In the genomic region with DNA sequence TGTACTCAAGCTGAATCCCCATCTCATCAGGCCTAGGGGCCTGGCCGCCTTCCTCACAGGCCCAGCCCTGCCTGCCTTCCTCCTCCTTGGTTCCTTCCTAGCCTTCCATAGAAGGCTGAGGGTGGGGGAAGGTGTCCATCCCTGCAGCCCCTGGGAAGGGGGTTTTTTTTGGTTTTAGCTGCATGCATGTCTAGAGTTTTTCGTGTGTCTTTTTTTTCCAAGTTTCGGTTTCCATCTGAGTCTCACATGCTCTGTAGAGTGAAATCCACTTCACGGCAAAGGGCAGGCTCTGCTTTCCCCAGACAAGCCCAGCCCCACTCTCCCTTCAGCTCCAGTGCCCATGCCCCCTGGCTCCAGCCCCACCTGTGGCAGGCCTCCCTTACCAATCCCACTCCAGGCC, we compare ENCODE assay signal across 19 cellular contexts. TPM values are rescaled to one million over a fixed set of nuclear protein-coding genes. Genes with fewer than 3 reads are reported as not detected.
A peak's percentile ranks its signal among the peaks of the same experiment; 100 is the strongest.
DNase-seq lines count a peak whose midpoint lies in the region; ATAC-seq and TF ChIP-seq lines count a peak whose summit lies in the region.
"Had no signal": no experiment of that assay in that cellular context is flagged by ENCODE, and none has a peak within 500 bp of the region (broad histone marks: within the 10 kb centered on the region; RNA-seq: fewer than 3 reads in every experiment).

No MANE protein-coding gene starts in this region.

- no peak overlapping the region for H2AFZ ChIP-seq in smooth muscle cell (ENCODE audit: low read depth)

- H3K9ac ChIP-seq in smooth muscle cell (ENCODE audit: low read depth): no peak overlapping the region

- intact Hi-C loops in activated naive CD4-positive, alpha-beta T cell treated with anti-CD3 and anti-CD28 coated beads for 36 hours (cut with micrococcal nuclease): loop anchor here (2.0 kb wide), 1 partner anchor 40 kb away; no protein-coding TSS in a partner anchor

- no peaks in the 10 kb centered on the region for H3K27me3 Mint-ChIP-seq in activated naive CD4-positive, alpha-beta T cell treated with anti-CD3 and anti-CD28 coated beads for 36 hours (ENCODE audit: low read depth)
- H3K27me3 Mint-ChIP-seq in stimulated activated memory B cell treated with anti-CD40 and anti-IgM and Interleukin-4, amounts not matched to agents 10 μg/mL and 1 μg/mL and 100 μg/mL, for 72 hours: peaks cover 21% of the 10 kb centered on the region

- ATAC-seq in GM21390 (IDR thresholded peaks at IDR 0.05; ENCODE audit: unreplicated experiment): peak; percentile 50
- peak; percentile 82 for ATAC-seq in stimulated activated memory B cell treated with anti-CD40 and anti-IgM and Interleukin-4, amounts not matched to agents 10 μg/mL and 1 μg/mL and 100 μg/mL, for 72 hours
- ATAC-seq: heart left ventricle, upper lobe of right lung had no signal

- H3K9me3 Mint-ChIP-seq in activated naive CD4-positive, alpha-beta T cell treated with anti-CD3 and anti-CD28 coated beads for 36 hours: no peaks in the 10 kb centered on the region
- H3K9me3 Mint-ChIP-seq in stimulated activated memory B cell treated with anti-CD40 and anti-IgM and Interleukin-4, amounts not matched to agents 10 μg/mL and 1 μg/mL and 100 μg/mL, for 72 hours: no peaks in the 10 kb centered on the region
- H3K9me3 Mint-ChIP-seq: HFFc6 had no signal

- H3K4me2 ChIP-seq in smooth muscle cell: no peak overlapping the region

- H3K4me3 ChIP-seq in smooth muscle cell: no peak overlapping the region
- H3K4me3 ChIP-seq: dorsolateral prefrontal cortex, heart left ventricle, upper lobe of right lung had no signal

- H3F3A ChIP-seq in smooth muscle cell (ENCODE audit: low read depth): no peaks in the 10 kb centered on the region

- no peaks in the 10 kb centered on the region for H3K27me3 ChIP-seq in smooth muscle cell (ENCODE audit: low read depth)
- H3K27me3 ChIP-seq: heart left ventricle, upper lobe of right lung had no signal

- TF ChIP-seq CTCF in smooth muscle cell (IDR thresholded peaks at IDR 0.05; ENCODE audit: borderline replicate concordance, insufficient read depth, poor library complexity, severe bottlenecking): no peak

- no peaks in the 10 kb centered on the region for H4K20me1 ChIP-seq in smooth muscle cell (ENCODE audit: low read depth)

- no peak overlapping the region for H3K4me3 Mint-ChIP-seq in activated naive CD4-positive, alpha-beta T cell treated with anti-CD3 and anti-CD28 coated beads for 36 hours
- peak overlapping the region; percentile 19 for H3K4me3 Mint-ChIP-seq in stimulated activated memory B cell treated with anti-CD40 and anti-IgM and Interleukin-4, amounts not matched to agents 10 μg/mL and 1 μg/mL and 100 μg/mL, for 72 hours
- H3K4me3 Mint-ChIP-seq: HFFc6 had no signal

- DNase-seq in activated naive CD4-positive, alpha-beta T cell treated with anti-CD3 and anti-CD28 coated beads for 36 hours: peak; percentile 38
- DNase-seq in activated naive CD4-positive, alpha-beta T cell treated with anti-CD3 and anti-CD28 coated beads, Interleukin-2, amount 50 U/mL, for 16 hours: no peak
- DNase-seq in activated T-cell treated with anti-CD3 and anti-CD28 coated beads, Interleukin-2, amount 50 U/mL, for 48 hours: peak; percentile 37 to 43
- DNase-seq in GM03348 (ENCODE audit: low spot score) (no peak), smooth muscle cell (lab: John Stamatoyannopoulos, UW; ENCODE audit: unreplicated experiment) (no peak), SHP77 treated with DMSO at 0.1 percent for 48 hours (lab: John Stamatoyannopoulos, UW) (no peak)
- DNase-seq: dorsolateral prefrontal cortex, heart left ventricle, HFFc6, islet precursor cell, NCI-H146, NCI-H446 treated with DMSO at 0.1 percent for 48 hours, nucleus accumbens, PC-3, upper lobe of right lung had no signal

- no peaks in the 10 kb centered on the region for H3K9me3 ChIP-seq in smooth muscle cell (replicated peaks; ENCODE audit: low read depth)
- H3K9me3 ChIP-seq: heart left ventricle, upper lobe of right lung had no signal

- no peak overlapping the region for H3K27ac ChIP-seq in smooth muscle cell (ENCODE audit: low read depth)
- H3K27ac ChIP-seq: dorsolateral prefrontal cortex, heart left ventricle, HL-60, upper lobe of right lung had no signal

- H3K36me3 Mint-ChIP-seq in activated naive CD4-positive, alpha-beta T cell treated with anti-CD3 and anti-CD28 coated beads for 36 hours (ENCODE audit: low read depth): no peaks in the 10 kb centered on the region
- H3K36me3 Mint-ChIP-seq in stimulated activated memory B cell treated with anti-CD40 and anti-IgM and Interleukin-4, amounts not matched to agents 10 μg/mL and 1 μg/mL and 100 μg/mL, for 72 hours: no peaks in the 10 kb centered on the region

- CTCF ChIA-PET in activated naive CD4-positive, alpha-beta T cell treated with anti-CD3 and anti-CD28 coated beads for 36 hours (lab: Charles Lee): interaction anchor here (0.9 to 1.4 kb wide), 4 partner anchors 10 to 152 kb away, joined by 3 to 7 read pairs (median 4); no protein-coding TSS in a partner anchor

- 89% methylated on average over 4 of the region's 4 CpGs for WGBS in smooth muscle cell (ENCODE audit: low lambda C conversion rate)

- peak overlapping the region; percentile 34 for H3K27ac Mint-ChIP-seq in activated naive CD4-positive, alpha-beta T cell treated with anti-CD3 and anti-CD28 coated beads for 36 hours
- peak overlapping the region; percentile 69 for H3K27ac Mint-ChIP-seq in stimulated activated memory B cell treated with anti-CD40 and anti-IgM and Interleukin-4, amounts not matched to agents 10 μg/mL and 1 μg/mL and 100 μg/mL, for 72 hours
- H3K27ac Mint-ChIP-seq: HFFc6 had no signal

- H3K36me3 ChIP-seq in smooth muscle cell (ENCODE audit: low read depth): no peaks in the 10 kb centered on the region
- H3K36me3 ChIP-seq: heart left ventricle, upper lobe of right lung had no signal

- peaks cover 40% of the 10 kb centered on the region for H3K4me1 Mint-ChIP-seq in activated naive CD4-positive, alpha-beta T cell treated with anti-CD3 and anti-CD28 coated beads for 36 hours (ENCODE audit: low read depth)
- peaks cover 24% of the 10 kb centered on the region for H3K4me1 Mint-ChIP-seq in stimulated activated memory B cell treated with anti-CD40 and anti-IgM and Interleukin-4, amounts not matched to agents 10 μg/mL and 1 μg/mL and 100 μg/mL, for 72 hours

- H3K79me2 ChIP-seq in smooth muscle cell (ENCODE audit: low read depth): no peaks in the 10 kb centered on the region

- no peaks in the 10 kb centered on the region for H3K4me1 ChIP-seq in smooth muscle cell (ENCODE audit: low read depth)
- H3K4me1 ChIP-seq: heart left ventricle, upper lobe of right lung had no signal

RNA-seq across cellular contexts. Expression of a gene that starts 32.1 kb away (rescaled TPM):
- total RNA-seq in activated naive CD4-positive, alpha-beta T cell treated with anti-CD3 and anti-CD28 coated beads for 36 hours: under 1 TPM; 0.26 to 0.52 TPM
- 5.6 and 10.5 TPM in 2 replicates for total RNA-seq in smooth muscle cell
- 0.87 and 4.9 TPM in 2 replicates for polyA plus RNA-seq in smooth muscle cell
- total RNA-seq: HFFc6, LHCN-M2 had no signal

Comparison
In these comparisons a context has a peak if more than half of its experiments do, and no peak if none do; other contexts are left out.
1. DNase-seq: peak in activated naive CD4-positive, alpha-beta T cell treated with anti-CD3 and anti-CD28 coated beads for 36 hours (single experiment) and activated T-cell treated with anti-CD3 and anti-CD28 coated beads, Interleukin-2, amount 50 U/mL, for 48 hours (2 of 2); none in activated naive CD4-positive, alpha-beta T cell treated with anti-CD3 and anti-CD28 coated beads, Interleukin-2, amount 50 U/mL, for 16 hours (single experiment), GM03348 (single experiment), smooth muscle cell (single experiment) and SHP77 treated with DMSO at 0.1 percent for 48 hours (single experiment).